Comparison of ENCODE assay signal across 33 cellular contexts in the genomic region with DNA sequence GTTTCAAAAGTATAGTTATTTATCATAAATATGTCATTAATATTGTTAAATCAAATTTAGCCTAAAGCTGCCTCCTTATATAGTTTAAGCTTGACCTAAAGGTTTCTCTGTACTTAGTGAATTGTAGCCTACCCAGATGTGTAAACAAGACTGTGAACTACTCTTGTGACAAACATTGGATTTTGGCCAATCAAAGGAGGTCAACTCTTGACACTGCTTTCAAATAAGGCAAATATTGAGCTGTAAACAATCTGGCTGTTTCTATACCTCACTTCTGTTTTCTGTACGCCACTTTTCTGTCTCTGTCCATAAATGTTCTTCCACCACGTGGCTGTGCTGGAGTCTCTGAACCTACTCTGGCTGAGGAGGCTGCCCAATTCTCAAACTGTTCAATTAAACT. TPM values are rescaled to one million over a fixed set of nuclear protein-coding genes. Genes with fewer than 3 reads are reported as not detected.
DNase-seq lines count a peak whose midpoint lies in the region; ATAC-seq and TF ChIP-seq lines count a peak whose summit lies in the region.
"Had no signal": no experiment of that assay in that cellular context is flagged by ENCODE, and none has a peak within 500 bp of the region (broad histone marks: within the 10 kb centered on the region; RNA-seq: fewer than 3 reads in every experiment).

No MANE protein-coding gene starts in this region.

- DNase-seq in NCI-H510A treated with DMSO at 0.1 percent for 48 hours (lab: John Stamatoyannopoulos, UW) (peak; percentile 15), NCI-H510A (lab: John Stamatoyannopoulos, UW) (no peak), NCI-H69 (lab: John Stamatoyannopoulos, UW) (peak; percentile 85), fibroblast of villous mesenchyme (ENCODE audit: low read depth) (peak; percentile 48), renal cortical epithelial cell (ENCODE audit: low read depth) (peak; percentile 9), dorsolateral prefrontal cortex (no peak)
- DNase-seq in stimulated activated naive CD4-positive, alpha-beta T cell treated with Interleukin-2 at 50 U/mL for 16 hours (lab: John Stamatoyannopoulos, UW) = no peak
- DNase-seq: activated CD4-positive, alpha-beta T cell treated with anti-CD3 and anti-CD28 coated beads, Interleukin-2, amount 50 U/mL, for 4 hours; activated CD4-positive, CD25-positive, alpha-beta regulatory T cell; activated naive CD4-positive, alpha-beta T cell treated with anti-CD3 and anti-CD28 coated beads, Interleukin-2, amount 50 U/mL, for 16 hours; amniotic stem cell; CD8-positive, alpha-beta memory T cell; colonic mucosa; DMS79; effector memory CD4-positive, alpha-beta T cell; gastrocnemius medialis; GF-D8; hippocampal formation; immature natural killer cell; midbrain; natural killer cell; NCI-H2107; NCI-H524 treated with DMSO at 0.1 percent for 48 hours; occipital lobe; stimulated activated naive CD8-positive, alpha-beta T cell treated with anti-CD3 and anti-CD28 coated beads, Interleukin-15, amount 100 ng/mL, for 72 hours; T-cell; thyroid gland had no signal

- no peak for TF ChIP-seq CTCF in fibroblast of villous mesenchyme (IDR thresholded peaks at IDR 0.05; ENCODE audit: insufficient read depth, low read depth, low read length)
- TF ChIP-seq CTCF in dorsolateral prefrontal cortex (IDR thresholded peaks at IDR 0.05 in 54 of 56, conservative IDR thresholded peaks at IDR 0.05 in 2 of 56; ENCODE audit: low read depth in 1 of 56, partially characterized antibody in 56 of 56) = no peak

- H3K27ac ChIP-seq in dorsolateral prefrontal cortex = no peak overlapping the region
- H3K27ac ChIP-seq: A549, breast epithelium, colonic mucosa, esophagus muscularis mucosa, gastrocnemius medialis, SJSA1, skin epidermis, thyroid gland had no signal

- intact Hi-C loops in dorsolateral prefrontal cortex (cut with DNase I) = no loop called here

- H3K4me3 ChIP-seq in fibroblast of villous mesenchyme (ENCODE audit: low read depth, low read length) (no peak overlapping the region), dorsolateral prefrontal cortex (no peak overlapping the region)
- H3K4me3 ChIP-seq: A549, breast epithelium, colonic mucosa, esophagus muscularis mucosa, gastrocnemius medialis, SJSA1, skin epidermis, thyroid gland had no signal

- no peak for ATAC-seq in HG03460 (IDR thresholded peaks at IDR 0.05; ENCODE audit: unreplicated experiment)
- ATAC-seq: A549; gastrocnemius medialis; natural killer cell; stimulated activated naive CD8-positive, alpha-beta T cell treated with anti-CD3 and anti-CD28 coated beads, Interleukin-15, amount 100 ng/mL, for 72 hours; T-cell had no signal

- H3K27me3 ChIP-seq in dorsolateral prefrontal cortex = no peaks in the 10 kb centered on the region
- H3K27me3 ChIP-seq: breast epithelium, colonic mucosa, esophagus muscularis mucosa, gastrocnemius medialis, SJSA1, thyroid gland had no signal

RNA-seq across cellular contexts. Expression of a gene that starts 51.2 kb away (rescaled TPM):
- 2.6 TPM in 2 replicates for total RNA-seq in fibroblast of villous mesenchyme
- 2.4 and 8.7 TPM in 2 replicates for total RNA-seq in renal cortical epithelial cell
- total RNA-seq in dorsolateral prefrontal cortex = 10 to 100 TPM in 101 of 120 experiments, 1 to 10 TPM in 19; 4.6 to 19.4 (median 12.3) TPM

Comparison
In these comparisons a context has a peak if more than half of its experiments do, and no peak if none do; other contexts are left out.
1. DNase-seq: peak in NCI-H510A treated with DMSO at 0.1 percent for 48 hours (single experiment), NCI-H69 (single experiment), fibroblast of villous mesenchyme (single experiment) and renal cortical epithelial cell (single experiment); none in NCI-H510A (single experiment), dorsolateral prefrontal cortex (0 of 10) and stimulated activated naive CD4-positive, alpha-beta T cell treated with Interleukin-2 at 50 U/mL for 16 hours (single experiment).